ENCODE assay signal across 9 cellular contexts in genomic region chr13:24680258-24680920, GRCh38. TPM values are rescaled to one million over a fixed set of nuclear protein-coding genes. Genes with fewer than 3 reads are reported as not detected.
A peak's percentile ranks its signal among the peaks of the same experiment; 100 is the strongest.
DNase-seq lines count a peak whose midpoint lies in the region; ATAC-seq and TF ChIP-seq lines count a peak whose summit lies in the region.
"Had no signal": no experiment of that assay in that cellular context is flagged by ENCODE, and none has a peak within 500 bp of the region (broad histone marks: within the 10 kb centered on the region; RNA-seq: fewer than 3 reads in every experiment).

TSS of gene ATP12A (plus strand) at chr13:24680408. CDS start at chr13:24680744, 336 bp downstream.

- no peaks in the 10 kb centered on the region for H3K36me3 ChIP-seq in SK-N-SH (replicated peaks in 1 of 2; ENCODE audit: control insufficient read depth in 1 of 2, insufficient read depth in 2 of 2, low read length in 1 of 2)

- peaks cover 0 to 3% of the 10 kb centered on the region in 2 experiments; a peak in 2 of 4 replicates for H3K4me1 ChIP-seq in SK-N-SH (ENCODE audit: control insufficient read depth in 1 of 2, insufficient read depth in 2 of 2, low read depth in 1 of 2, low read length in 1 of 2)
- no peaks in the 10 kb centered on the region for H3K4me1 ChIP-seq in right cardiac atrium (ENCODE audit: control insufficient read depth, insufficient read depth, low read length)

- H3K27ac ChIP-seq in SK-N-SH (ENCODE audit: low read depth in 2 of 2, low read length in 1 of 2) (no peak within 1 kb of the TSS), right cardiac atrium (ENCODE audit: low read length) (no peak within 1 kb of the TSS)

- H3K27me3 ChIP-seq in SK-N-SH (ENCODE audit: insufficient read depth): peaks cover 40% of the 10 kb centered on the region
- peaks cover 4% of the 10 kb centered on the region for H3K27me3 ChIP-seq in right cardiac atrium (ENCODE audit: control insufficient read depth, insufficient read depth)

- H4K20me1 ChIP-seq in SK-N-SH (ENCODE audit: insufficient read depth): no peaks in the 10 kb centered on the region

- ATAC-seq in SK-N-SH treated with all-trans-retinoic acid at 6 μM for 48 hours (no peak), right cardiac atrium (peak; percentile 11 to 22)
- peak; percentile 44 to 52 for ATAC-seq in activated T-cell treated with anti-CD3 and anti-CD28 coated beads, Interleukin-2, amount 50 U/mL, for 4 hours

- TF ChIP-seq CTCF in SK-N-SH (IDR thresholded peaks at IDR 0.05): no peak

- no peaks in the 10 kb centered on the region for H3K9me3 ChIP-seq in SK-N-SH
- H3K9me3 ChIP-seq in right cardiac atrium (ENCODE audit: control insufficient read depth, low read length): no peaks in the 10 kb centered on the region

- no peak for TF ChIP-seq RAD21 in SK-N-SH (IDR thresholded peaks at IDR 0.05; ENCODE audit: low read length)

- peak within 1 kb of the TSS; percentile 24; the same call in 1 of the 2 replicates for H3K4me2 ChIP-seq in SK-N-SH

- intact Hi-C loops in right cardiac atrium (cut with DNase I): loop anchor here in 1 of 4 donors (10.0 kb wide), 1 partner anchor 284 kb away; no protein-coding TSS in a partner anchor

- H3K9me3 Mint-ChIP-seq in activated T-cell treated with anti-CD3 and anti-CD28 coated beads, Interleukin-2, amount 50 U/mL, for 4 hours: no peaks in the 10 kb centered on the region

- CTCF ChIA-PET in SK-N-SH (lab: Yijun Ruan, JAX): interaction anchor here (1.0 kb wide), 1 partner anchor 13 kb away, joined by 3 read pairs; no protein-coding TSS in a partner anchor

- no peaks in the 10 kb centered on the region for H3F3A ChIP-seq in SK-N-SH (replicated peaks; ENCODE audit: insufficient read depth)

- peak within 1 kb of the TSS; percentile 61 for H3K4me3 Mint-ChIP-seq in activated T-cell treated with anti-CD3 and anti-CD28 coated beads, Interleukin-2, amount 50 U/mL, for 4 hours

- no peaks in the 10 kb centered on the region for H3K36me3 Mint-ChIP-seq in activated T-cell treated with anti-CD3 and anti-CD28 coated beads, Interleukin-2, amount 50 U/mL, for 4 hours (ENCODE audit: insufficient read depth)

- H3K79me2 ChIP-seq in SK-N-SH (ENCODE audit: insufficient read depth): no peaks in the 10 kb centered on the region

- POLR2A ChIA-PET in SK-N-SH (lab: Yijun Ruan, JAX): no interaction called here

- DNase-seq in SK-N-SH (peak; percentile 59), right cardiac atrium (peak in 1 of 3 donors; percentile 58), NCI-H1048 (lab: John Stamatoyannopoulos, UW) (no peak), SIG-M5 (lab: John Stamatoyannopoulos, UW) (no peak), NCI-H2029 treated with DMSO at 0.1 percent for 48 hours (lab: John Stamatoyannopoulos, UW) (no peak)
- peak; percentile 35 for DNase-seq in activated T-cell treated with anti-CD3 and anti-CD28 coated beads, Interleukin-2, amount 50 U/mL, for 4 hours
- DNase-seq in stimulated activated CD4-positive, alpha-beta T cell treated with anti-CD3 and anti-CD28 coated beads, Interleukin-15, amount 100 ng/mL, for 24 hours: peak; percentile 55
- DNase-seq: DND-41 had no signal

- peaks cover 44% of the 10 kb centered on the region for H3K27me3 Mint-ChIP-seq in activated T-cell treated with anti-CD3 and anti-CD28 coated beads, Interleukin-2, amount 50 U/mL, for 4 hours (ENCODE audit: low read depth)

- 5% methylated on average over 52 of the region's 75 CpGs for WGBS in SK-N-SH (ENCODE audit: low lambda C conversion rate)
- 2% methylated on average over 75 of the region's 75 CpGs for WGBS in right cardiac atrium

- peaks cover 27% of the 10 kb centered on the region for H3K4me1 Mint-ChIP-seq in activated T-cell treated with anti-CD3 and anti-CD28 coated beads, Interleukin-2, amount 50 U/mL, for 4 hours (ENCODE audit: low read depth)

- H3K9ac ChIP-seq in SK-N-SH: no peak within 1 kb of the TSS

- H2AFZ ChIP-seq in SK-N-SH (ENCODE audit: low read depth): no peak within 1 kb of the TSS

- no peak for TF ChIP-seq EP300 in SK-N-SH (IDR thresholded peaks at IDR 0.05; ENCODE audit: borderline replicate concordance in 1 of 2, low read depth in 1 of 2, low read length in 1 of 2)

- H3K4me3 ChIP-seq in SK-N-SH (ENCODE audit: low read depth in 2 of 2, low read length in 1 of 2): peak within 1 kb of the TSS in 1 of 2 experiments; percentile 34; a peak in 2 of 4 replicates
- peak within 1 kb of the TSS; percentile 2 for H3K4me3 ChIP-seq in right cardiac atrium (ENCODE audit: low read length)

- H3K9me2 ChIP-seq in SK-N-SH: no peaks in the 10 kb centered on the region

TF ChIP-seq in SK-N-SH, 30 proteins besides CTCF, POLR2A, EP300 and RAD21 (continues in another document):
- no peak for TF ChIP-seq SMC3 (IDR thresholded peaks at IDR 0.05; ENCODE audit: low read depth, low read length)
- TF ChIP-seq GABPA (IDR thresholded peaks at IDR 0.05; ENCODE audit: low read depth): no peak
- no peak for TF ChIP-seq RCOR1 (IDR thresholded peaks at IDR 0.05; ENCODE audit: low read length)
- TF ChIP-seq CHD2 (IDR thresholded peaks at IDR 0.05; ENCODE audit: low read length, partially characterized antibody): no peak
- TF ChIP-seq RFX5 (IDR thresholded peaks at IDR 0.05; ENCODE audit: low read length): no peak
- no peak for TF ChIP-seq TAF1 (IDR thresholded peaks at IDR 0.05; ENCODE audit: borderline replicate concordance, low read depth, low read length)
- TF ChIP-seq USF2 (IDR thresholded peaks at IDR 0.05; ENCODE audit: borderline replicate concordance, low read depth, low read length): no peak
- no peak for TF ChIP-seq TEAD4 (IDR thresholded peaks at IDR 0.05; ENCODE audit: borderline replicate concordance, insufficient read depth)
- TF ChIP-seq RXRA (IDR thresholded peaks at IDR 0.05; ENCODE audit: borderline replicate concordance, low read depth): no peak

TF ChIP-seq in SK-N-SH treated with all-trans-retinoic acid at 6 μM for 48 hours, 23 proteins besides CTCF, POLR2A, EP300 and RAD21:
- TF ChIP-seq ZNF70 (CRISPR knock-in tag; IDR thresholded peaks at IDR 0.05) (no peak), POU6F1 (CRISPR knock-in tag; IDR thresholded peaks at IDR 0.05; ENCODE audit: borderline replicate concordance, low read depth) (no peak), PPARA (CRISPR knock-in tag; IDR thresholded peaks at IDR 0.05; ENCODE audit: borderline replicate concordance) (no peak), OSR1 (CRISPR knock-in tag; IDR thresholded peaks at IDR 0.05) (no peak), ZFP30 (CRISPR knock-in tag; IDR thresholded peaks at IDR 0.05) (no peak), ESRRG (CRISPR knock-in tag; IDR thresholded peaks at IDR 0.05) (no peak), ZNF8 (CRISPR knock-in tag; IDR thresholded peaks at IDR 0.05) (no peak), ZFP3 (CRISPR knock-in tag; IDR thresholded peaks at IDR 0.05) (no peak)

RNA-seq across cellular contexts. Expression of gene ATP12A, which starts in this region (rescaled TPM):
- not detected in 2 replicates for polyA plus RNA-seq in SK-N-SH (2012; rRNA removed)
- polyA plus RNA-seq in SK-N-SH (2012; cell fraction: cytosol; rRNA removed): not detected in 2 replicates
- not detected in 2 replicates for polyA plus RNA-seq in SK-N-SH (2012; cell fraction: nucleus; rRNA removed)
- under 1 TPM in 1 of 3 donors, not detected in 2; 0.05 TPM for total RNA-seq in activated T-cell treated with anti-CD3 and anti-CD28 coated beads, Interleukin-2, amount 50 U/mL, for 4 hours
- total RNA-seq in right cardiac atrium: not detected
- polyA plus RNA-seq in right cardiac atrium: not detected

Comparison
In these comparisons a context has a peak if more than half of its experiments do, and no peak if none do; other contexts are left out.
1. Peak in DNase-seq and H3K4me2 ChIP-seq in SK-N-SH; RNA of the gene not detected or under 1 TPM.
2. Peak in DNase-seq and ATAC-seq in activated T-cell treated with anti-CD3 and anti-CD28 coated beads, Interleukin-2, amount 50 U/mL, for 4 hours; RNA of the gene not detected or under 1 TPM.
3. Peak in ATAC-seq and H3K4me3 ChIP-seq in right cardiac atrium; RNA of the gene not detected or under 1 TPM.